In genomic region chr11:57356179-57356757, GRCh38 we compare ENCODE assay signal across 2 cellular contexts.
TF ChIP-seq lines count a peak whose summit lies in the region.

No MANE protein-coding gene starts in this region.

TF ChIP-seq in liver, 16 proteins besides CTCF, POLR2A, EP300 and RAD21:
- TF ChIP-seq SP1 (IDR thresholded peaks at IDR 0.05) (no peak), YY1 (IDR thresholded peaks at IDR 0.05) (peak; percentile 52)
TF ChIP-seq in liver: peak in this region for 1.

TF ChIP-seq in HepG2, 621 proteins besides CTCF, POLR2A, EP300 and RAD21:
- TF ChIP-seq KLF15 (CRISPR knock-in tag; IDR thresholded peaks at IDR 0.05; ENCODE audit: borderline replicate concordance) (no peak), SOX13 (IDR thresholded peaks at IDR 0.05) (no peak), SOX13 (CRISPR knock-in tag; conservative IDR thresholded peaks at IDR 0.05 in 1 of 2, IDR thresholded peaks at IDR 0.05 in 1 of 2) (no peak), ZNF362 (CRISPR knock-in tag; IDR thresholded peaks at IDR 0.05; ENCODE audit: borderline replicate concordance) (no peak), ZBTB39 (CRISPR knock-in tag; IDR thresholded peaks at IDR 0.05) (no peak), ZBTB25 (CRISPR knock-in tag; IDR thresholded peaks at IDR 0.05) (no peak), ZNF883 (CRISPR knock-in tag; IDR thresholded peaks at IDR 0.05; ENCODE audit: not compliant biosample characterization) (no peak), ZNF260 (CRISPR knock-in tag; IDR thresholded peaks at IDR 0.05; ENCODE audit: borderline replicate concordance, low read depth) (no peak), ZNF816 (CRISPR knock-in tag; IDR thresholded peaks at IDR 0.05; ENCODE audit: borderline replicate concordance) (no peak), ZNF205 (CRISPR knock-in tag; IDR thresholded peaks at IDR 0.05) (no peak), ZBTB42 (CRISPR knock-in tag; IDR thresholded peaks at IDR 0.05) (no peak), AGO2 (optimal IDR thresholded peaks at IDR 0.05; ENCODE audit: low read depth, low read length) (no peak)
TF ChIP-seq in HepG2: peak in this region for 0.
